In the genomic region with DNA sequence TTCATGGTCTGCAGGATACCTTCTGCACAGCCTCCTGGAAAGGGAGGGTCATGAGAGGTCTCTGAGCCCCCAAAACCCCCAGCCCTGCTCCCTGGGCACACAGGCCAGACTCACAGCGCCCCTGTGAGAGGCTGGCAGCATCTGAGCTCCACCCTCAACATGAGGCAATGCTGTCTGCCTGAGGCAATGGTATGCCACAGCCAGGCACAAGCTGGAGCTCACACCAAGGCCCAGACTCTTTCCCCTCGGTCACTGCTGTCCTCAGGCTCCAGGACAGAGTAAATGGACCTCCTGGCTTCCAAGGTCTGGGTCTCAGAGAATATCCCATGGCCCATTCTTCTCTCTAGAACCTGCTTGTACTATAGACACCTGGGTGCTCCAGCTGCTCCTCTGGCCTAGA, we compare ENCODE assay signal across 17 cellular contexts. TPM values are rescaled to one million over a fixed set of nuclear protein-coding genes. Genes with fewer than 3 reads are reported as not detected.
A peak's percentile ranks its signal among the peaks of the same experiment; 100 is the strongest.
DNase-seq lines count a peak whose midpoint lies in the region; ATAC-seq and TF ChIP-seq lines count a peak whose summit lies in the region.
"Had no signal": no experiment of that assay in that cellular context is flagged by ENCODE, and none has a peak within 500 bp of the region (broad histone marks: within the 10 kb centered on the region; RNA-seq: fewer than 3 reads in every experiment).

No MANE protein-coding gene starts in this region.

- H3K4me3 Mint-ChIP-seq in CD8-positive, alpha-beta T cell = no peak overlapping the region
- no peak overlapping the region for H3K4me3 Mint-ChIP-seq in activated T-helper 17 cell treated with anti-CD3 and anti-CD28 coated beads, Interleukin-2, amount 50 U/mL, for 72 hours
- no peak overlapping the region for H3K4me3 Mint-ChIP-seq in natural killer cell
- H3K4me3 Mint-ChIP-seq: GM23338; stimulated activated naive CD8-positive, alpha-beta T cell treated with anti-CD3 and anti-CD28 coated beads, Interleukin-15, amount 100 ng/mL, for 72 hours had no signal

- H3K27ac ChIP-seq in BLaER1 = peak overlapping the region; percentile 58
- H3K27ac ChIP-seq in CD8-positive, alpha-beta T cell (ENCODE audit: low read depth, low read length) = no peak overlapping the region
- no peak overlapping the region for H3K27ac ChIP-seq in substantia nigra (ENCODE audit: low read depth, low read length, poor library complexity, severe bottlenecking)
- H3K27ac ChIP-seq: body of pancreas, parathyroid adenoma, SJCRH30 had no signal

- peaks cover 98% of the 10 kb centered on the region for H3K4me1 ChIP-seq in BLaER1
- H3K4me1 ChIP-seq in CD8-positive, alpha-beta T cell (ENCODE audit: insufficient read depth, low read length) = peaks cover 47% of the 10 kb centered on the region

- peaks cover 70% of the 10 kb centered on the region for H3K4me1 Mint-ChIP-seq in CD8-positive, alpha-beta T cell (ENCODE audit: low read depth)
- H3K4me1 Mint-ChIP-seq in activated T-helper 17 cell treated with anti-CD3 and anti-CD28 coated beads, Interleukin-2, amount 50 U/mL, for 72 hours = peaks cover 45% of the 10 kb centered on the region
- peaks cover 59 to 78% of the 10 kb centered on the region in 2 donors for H3K4me1 Mint-ChIP-seq in natural killer cell

- H3K27me3 Mint-ChIP-seq in CD8-positive, alpha-beta T cell (ENCODE audit: low read depth) = no peaks in the 10 kb centered on the region
- no peaks in the 10 kb centered on the region for H3K27me3 Mint-ChIP-seq in activated T-helper 17 cell treated with anti-CD3 and anti-CD28 coated beads, Interleukin-2, amount 50 U/mL, for 72 hours
- H3K27me3 Mint-ChIP-seq in natural killer cell (ENCODE audit: low read depth in 2 of 2) = no peaks in the 10 kb centered on the region
- H3K27me3 Mint-ChIP-seq: stimulated activated naive CD8-positive, alpha-beta T cell treated with anti-CD3 and anti-CD28 coated beads, Interleukin-15, amount 100 ng/mL, for 72 hours had no signal

- peak overlapping the region; percentile 63; the same call in 1 of the 2 replicates for H3K4me2 ChIP-seq in BLaER1
- H3K4me2 ChIP-seq: GM23338 had no signal

- H3K27me3 ChIP-seq in BLaER1 = no peaks in the 10 kb centered on the region
- H3K27me3 ChIP-seq in CD8-positive, alpha-beta T cell (ENCODE audit: insufficient read depth, low read length) = no peaks in the 10 kb centered on the region
- H3K27me3 ChIP-seq: body of pancreas, left lung, SJCRH30 had no signal

- H3K9me3 Mint-ChIP-seq in CD8-positive, alpha-beta T cell = no peaks in the 10 kb centered on the region
- H3K9me3 Mint-ChIP-seq in activated T-helper 17 cell treated with anti-CD3 and anti-CD28 coated beads, Interleukin-2, amount 50 U/mL, for 72 hours = peaks cover 3% of the 10 kb centered on the region
- H3K9me3 Mint-ChIP-seq in natural killer cell = no peaks in the 10 kb centered on the region
- H3K9me3 Mint-ChIP-seq: GM23338; stimulated activated naive CD8-positive, alpha-beta T cell treated with anti-CD3 and anti-CD28 coated beads, Interleukin-15, amount 100 ng/mL, for 72 hours had no signal

- peak overlapping the region; percentile 71 for H3K27ac Mint-ChIP-seq in CD8-positive, alpha-beta T cell
- H3K27ac Mint-ChIP-seq in activated T-helper 17 cell treated with anti-CD3 and anti-CD28 coated beads, Interleukin-2, amount 50 U/mL, for 72 hours = peak overlapping the region; percentile 70
- peak overlapping the region; percentile 61 to 90 for H3K27ac Mint-ChIP-seq in natural killer cell
- H3K27ac Mint-ChIP-seq: GM23338; stimulated activated naive CD8-positive, alpha-beta T cell treated with anti-CD3 and anti-CD28 coated beads, Interleukin-15, amount 100 ng/mL, for 72 hours had no signal

- H3K9ac ChIP-seq in BLaER1 = peak overlapping the region; percentile 51
- H3K9ac ChIP-seq: parathyroid adenoma had no signal

- H4K20me1 ChIP-seq in BLaER1 = peaks cover 100% of the 10 kb centered on the region

- no peak overlapping the region for H3K4me3 ChIP-seq in BLaER1
- no peak overlapping the region for H3K4me3 ChIP-seq in CD8-positive, alpha-beta T cell (ENCODE audit: low read depth, low read length)
- H3K4me3 ChIP-seq: body of pancreas, GM23338, left lung, SJCRH30 had no signal

- POLR2A ChIA-PET in CD8-positive, alpha-beta T cell (lab: Charles Lee) = interaction anchor here (1.5 to 13.1 kb wide), 2 partner anchors 10 to 18 kb away, joined by 3 to 203 read pairs; partner anchors contain the start of gene MEF2D

- CTCF ChIA-PET in CD8-positive, alpha-beta T cell (lab: Charles Lee) = interaction anchor here (0.5 to 6.0 kb wide), 10 partner anchors 13 to 136 kb away, joined by 3 to 66 read pairs (median 5); partner anchors contain the start of genes HAPLN2 and MEF2D

- TF ChIP-seq CTCF in CD8-positive, alpha-beta T cell (IDR thresholded peaks at IDR 0.05) = no peak
- TF ChIP-seq CTCF in natural killer cell (IDR thresholded peaks at IDR 0.05) (no peak), omental fat pad (IDR thresholded peaks at IDR 0.05) (no peak)

- no peak for ATAC-seq in CD8-positive, alpha-beta T cell
- no peak for ATAC-seq in activated T-helper 17 cell treated with anti-CD3 and anti-CD28 coated beads, Interleukin-2, amount 50 U/mL, for 72 hours (replicated peaks)
- ATAC-seq in natural killer cell (no peak), omental fat pad (ENCODE audit: low FRiP score) (no peak)
- ATAC-seq: body of pancreas; GM23338; left lung; stimulated activated naive CD8-positive, alpha-beta T cell treated with anti-CD3 and anti-CD28 coated beads, Interleukin-15, amount 100 ng/mL, for 72 hours had no signal

- intact Hi-C loops in CD8-positive, alpha-beta T cell (cut with DNase I, micrococcal nuclease) = loop anchor here in 1 of 2 experiments (5.0 kb wide), 1 partner anchor 39 kb away; no protein-coding TSS in a partner anchor
- intact Hi-C loops in natural killer cell (cut with micrococcal nuclease) = no loop called here

- H3K36me3 ChIP-seq in BLaER1 = peaks cover 100% of the 10 kb centered on the region
- H3K36me3 ChIP-seq in CD8-positive, alpha-beta T cell (ENCODE audit: insufficient read depth, low read length) = peaks cover 48% of the 10 kb centered on the region

- no peaks in the 10 kb centered on the region for H3K9me3 ChIP-seq in BLaER1
- no peaks in the 10 kb centered on the region for H3K9me3 ChIP-seq in CD8-positive, alpha-beta T cell (ENCODE audit: low read length)
- H3K9me3 ChIP-seq: body of pancreas, left lung, SJCRH30 had no signal

- DNase-seq in CD8-positive, alpha-beta T cell = no peak
- DNase-seq in natural killer cell (no peak), omental fat pad (ENCODE audit: low spot score) (no peak), hypothalamus (lab: John Stamatoyannopoulos, UW) (no peak), substantia nigra (lab: John Stamatoyannopoulos, UW) (no peak)
- DNase-seq: activated effector memory CD4-positive, alpha-beta T cell treated with anti-CD3 and anti-CD28 coated beads, Interleukin-2, amount 50 U/mL, for 16 hours; body of pancreas; Kasumi-1; left lung; NCI-H226; SJCRH30; stimulated activated CD4-positive, alpha-beta T cell treated with anti-CD3 and anti-CD28 coated beads, Interleukin-12 subunit alpha, Interleukin-12 subunit beta, amount 100 ng/mL, for 4 hours; stimulated activated naive CD8-positive, alpha-beta T cell treated with anti-CD3 and anti-CD28 coated beads, Interleukin-15, amount 100 ng/mL, for 72 hours had no signal

- peaks cover 68% of the 10 kb centered on the region for H3K36me3 Mint-ChIP-seq in CD8-positive, alpha-beta T cell
- peaks cover 82% of the 10 kb centered on the region for H3K36me3 Mint-ChIP-seq in activated T-helper 17 cell treated with anti-CD3 and anti-CD28 coated beads, Interleukin-2, amount 50 U/mL, for 72 hours (ENCODE audit: low read depth)
- peaks cover 14% of the 10 kb centered on the region for H3K36me3 Mint-ChIP-seq in natural killer cell

RNA-seq across cellular contexts. Expression of gene MEF2D, which starts 17.2 kb away (rescaled TPM):
- 100 to 1,000 TPM; 227 to 230 TPM for total RNA-seq in CD8-positive, alpha-beta T cell
- 10 to 100 TPM; 34.4 to 68.5 TPM for total RNA-seq in activated T-helper 17 cell treated with anti-CD3 and anti-CD28 coated beads, Interleukin-2, amount 50 U/mL, for 72 hours
- total RNA-seq in natural killer cell (100 to 1,000 TPM; 232 to 298 (median 284) TPM), omental fat pad (10 to 100 TPM; 22.8 to 33.8 (median 28.1) TPM)
